In genomic region chrX:9279271-9279596, GRCh38 we compare ENCODE assay signal across 10 cellular contexts.
DNase-seq lines count a peak whose midpoint lies in the region; ATAC-seq and TF ChIP-seq lines count a peak whose summit lies in the region.
"Had no signal": no experiment of that assay in that cellular context is flagged by ENCODE, and none has a peak within 500 bp of the region (broad histone marks: within the 10 kb centered on the region; RNA-seq: fewer than 3 reads in every experiment).

No MANE protein-coding gene starts in this region.

- no peak for ATAC-seq in GM23338
- peak in 1 of 2 donors; percentile 56 for ATAC-seq in natural killer cell treated with Interleukin-12 subunit alpha and Interleukin-12 subunit beta and Interleukin-15 and Interleukin-18, amount 100 ng/mL, for 72 hours
- no peak for ATAC-seq in HG03571 (IDR thresholded peaks at IDR 0.05; ENCODE audit: unreplicated experiment)

- peaks cover 4% of the 10 kb centered on the region for H3K27me3 Mint-ChIP-seq in GM23338 (ENCODE audit: insufficient read depth, low read depth, poor library complexity)
- no peaks in the 10 kb centered on the region for H3K27me3 Mint-ChIP-seq in activated T-helper 2 cell treated with anti-CD3 and anti-CD28 coated beads, Interferon-gamma antibody, Interleukin-2, Interleukin-4, amounts not matched to agents 10 μg/mL and 5 μg/mL and 100 μg/mL, durations not matched to agents 14 hours and 24 hours and 36 hours (ENCODE audit: low read depth)
- H3K27me3 Mint-ChIP-seq in natural killer cell treated with Interleukin-12 subunit alpha and Interleukin-12 subunit beta and Interleukin-15 and Interleukin-18, amount 100 ng/mL, for 72 hours = peaks cover 0 to 7% of the 10 kb centered on the region in 2 donors

- no peak overlapping the region for H3K4me2 ChIP-seq in GM23338

- H3K27ac ChIP-seq in GM23338 (ENCODE audit: low read depth) = no peak overlapping the region
- no peak overlapping the region for H3K27ac ChIP-seq in thyroid gland
- no peak overlapping the region for H3K27ac ChIP-seq in WERI-Rb-1

- peak overlapping the region; percentile 28; the same call in 1 of the 2 replicates for H2AFZ ChIP-seq in GM23338

- H3K27me3 ChIP-seq in GM23338 (ENCODE audit: insufficient read depth) = no peaks in the 10 kb centered on the region
- H3K27me3 ChIP-seq in thyroid gland = no peaks in the 10 kb centered on the region
- H3K27me3 ChIP-seq in WERI-Rb-1 (ENCODE audit: insufficient read depth, low read depth, severe bottlenecking) = peaks cover 10% of the 10 kb centered on the region

- H3K79me2 ChIP-seq in GM23338 (replicated peaks; ENCODE audit: insufficient read depth) = no peaks in the 10 kb centered on the region

- H3K36me3 Mint-ChIP-seq in GM23338 (ENCODE audit: low read depth) = no peaks in the 10 kb centered on the region
- H3K36me3 Mint-ChIP-seq in activated T-helper 2 cell treated with anti-CD3 and anti-CD28 coated beads, Interferon-gamma antibody, Interleukin-2, Interleukin-4, amounts not matched to agents 10 μg/mL and 5 μg/mL and 100 μg/mL, durations not matched to agents 14 hours and 24 hours and 36 hours (ENCODE audit: low read depth) = peaks cover 8% of the 10 kb centered on the region
- H3K36me3 Mint-ChIP-seq in natural killer cell treated with Interleukin-12 subunit alpha and Interleukin-12 subunit beta and Interleukin-15 and Interleukin-18, amount 100 ng/mL, for 72 hours = peaks cover 5% of the 10 kb centered on the region

- no peaks in the 10 kb centered on the region for H3K9me3 ChIP-seq in thyroid gland
- no peaks in the 10 kb centered on the region for H3K9me3 ChIP-seq in WERI-Rb-1 (ENCODE audit: severe bottlenecking)

- no peaks in the 10 kb centered on the region for H3K9me2 ChIP-seq in GM23338 (ENCODE audit: insufficient read depth)

- no peaks in the 10 kb centered on the region for H4K20me1 ChIP-seq in GM23338 (replicated peaks; ENCODE audit: insufficient read depth)

- TF ChIP-seq CTCF in GM23338 (conservative IDR thresholded peaks at IDR 0.05; ENCODE audit: low read depth in 2 of 2) (no peak), thyroid gland (IDR thresholded peaks at IDR 0.05) (no peak), WERI-Rb-1 (IDR thresholded peaks at IDR 0.05; ENCODE audit: low read depth, low read length) (no peak)

- H3K4me1 ChIP-seq in GM23338 (ENCODE audit: insufficient read depth) (no peaks in the 10 kb centered on the region), thyroid gland (no peaks in the 10 kb centered on the region)

- no peak overlapping the region for H3K4me3 Mint-ChIP-seq in GM23338
- peak overlapping the region; percentile 51 for H3K4me3 Mint-ChIP-seq in activated T-helper 2 cell treated with anti-CD3 and anti-CD28 coated beads, Interferon-gamma antibody, Interleukin-2, Interleukin-4, amounts not matched to agents 10 μg/mL and 5 μg/mL and 100 μg/mL, durations not matched to agents 14 hours and 24 hours and 36 hours (ENCODE audit: low read depth)
- H3K4me3 Mint-ChIP-seq in natural killer cell treated with Interleukin-12 subunit alpha and Interleukin-12 subunit beta and Interleukin-15 and Interleukin-18, amount 100 ng/mL, for 72 hours = peak overlapping the region; percentile 77

- 51 to 53% methylated on average over 4 of the region's 4 CpGs for WGBS in thyroid gland, 2 donors

- TF ChIP-seq POLR2A in thyroid gland (IDR thresholded peaks at IDR 0.05) = no peak

- H3K36me3 ChIP-seq in GM23338 (ENCODE audit: insufficient read depth) (no peaks in the 10 kb centered on the region), thyroid gland (no peaks in the 10 kb centered on the region), WERI-Rb-1 (no peaks in the 10 kb centered on the region)

- peaks cover 13% of the 10 kb centered on the region for H3K4me1 Mint-ChIP-seq in GM23338
- H3K4me1 Mint-ChIP-seq in activated T-helper 2 cell treated with anti-CD3 and anti-CD28 coated beads, Interferon-gamma antibody, Interleukin-2, Interleukin-4, amounts not matched to agents 10 μg/mL and 5 μg/mL and 100 μg/mL, durations not matched to agents 14 hours and 24 hours and 36 hours (ENCODE audit: low read depth) = peaks cover 32% of the 10 kb centered on the region
- peaks cover 24 to 29% of the 10 kb centered on the region in 2 donors for H3K4me1 Mint-ChIP-seq in natural killer cell treated with Interleukin-12 subunit alpha and Interleukin-12 subunit beta and Interleukin-15 and Interleukin-18, amount 100 ng/mL, for 72 hours (ENCODE audit: low read depth in 2 of 2)

- H3K4me3 ChIP-seq in GM23338 = no peak overlapping the region
- no peak overlapping the region for H3K4me3 ChIP-seq in thyroid gland (replicated peaks in 1 of 3)
- H3K4me3 ChIP-seq in WERI-Rb-1 (ENCODE audit: low read depth, low read length) = no peak overlapping the region

- no peaks in the 10 kb centered on the region for H3K9me3 Mint-ChIP-seq in GM23338
- peaks cover 3% of the 10 kb centered on the region for H3K9me3 Mint-ChIP-seq in activated T-helper 2 cell treated with anti-CD3 and anti-CD28 coated beads, Interferon-gamma antibody, Interleukin-2, Interleukin-4, amounts not matched to agents 10 μg/mL and 5 μg/mL and 100 μg/mL, durations not matched to agents 14 hours and 24 hours and 36 hours
- H3K9me3 Mint-ChIP-seq in natural killer cell treated with Interleukin-12 subunit alpha and Interleukin-12 subunit beta and Interleukin-15 and Interleukin-18, amount 100 ng/mL, for 72 hours = no peaks in the 10 kb centered on the region

- H3K27ac Mint-ChIP-seq in GM23338 = no peak overlapping the region
- H3K27ac Mint-ChIP-seq in activated T-helper 2 cell treated with anti-CD3 and anti-CD28 coated beads, Interferon-gamma antibody, Interleukin-2, Interleukin-4, amounts not matched to agents 10 μg/mL and 5 μg/mL and 100 μg/mL, durations not matched to agents 14 hours and 24 hours and 36 hours = peak overlapping the region; percentile 88
- H3K27ac Mint-ChIP-seq in natural killer cell treated with Interleukin-12 subunit alpha and Interleukin-12 subunit beta and Interleukin-15 and Interleukin-18, amount 100 ng/mL, for 72 hours = peak overlapping the region; percentile 65 to 67

- DNase-seq in EH (ENCODE audit: low read depth) = peak; percentile 14
- DNase-seq in GM23338 (ENCODE audit: low spot score) = no peak
- DNase-seq in activated T-helper 2 cell treated with anti-CD3 and anti-CD28 coated beads, Interferon-gamma antibody, Interleukin-2, Interleukin-4, amounts not matched to agents 10 μg/mL and 5 μg/mL and 100 μg/mL, durations not matched to agents 14 hours and 24 hours and 36 hours (ENCODE audit: low spot score) = no peak
- DNase-seq in natural killer cell treated with Interleukin-12 subunit alpha and Interleukin-12 subunit beta and Interleukin-15 and Interleukin-18, amount 100 ng/mL, for 72 hours (ENCODE audit: low spot score) = no peak
- no peak for DNase-seq in thyroid gland
- DNase-seq in WERI-Rb-1 = no peak
- DNase-seq in central memory CD4-positive, alpha-beta T cell = no peak
- DNase-seq: head of caudate nucleus, NCI-H2171 had no signal

- intact Hi-C loops in activated T-helper 2 cell treated with anti-CD3 and anti-CD28 coated beads, Interferon-gamma antibody, Interleukin-2, Interleukin-4, amounts not matched to agents 10 μg/mL and 5 μg/mL and 100 μg/mL, durations not matched to agents 14 hours and 24 hours and 36 hours (cut with micrococcal nuclease) = loop anchor here (1.0 kb wide), 1 partner anchor 20 kb away; no protein-coding TSS in a partner anchor
- intact Hi-C loops in thyroid gland (cut with DNase I) = no loop called here

- no peaks in the 10 kb centered on the region for H3F3A ChIP-seq in GM23338 (replicated peaks; ENCODE audit: low read depth)

TF ChIP-seq in GM23338, 12 proteins besides CTCF, POLR2A, EP300 and RAD21 (continues in another document):
- TF ChIP-seq ZNF331 (CRISPR knock-in tag; IDR thresholded peaks at IDR 0.05; ENCODE audit: low read depth) (no peak), NANOG (IDR thresholded peaks at IDR 0.05; ENCODE audit: borderline replicate concordance) (no peak), EZH2 (IDR thresholded peaks at IDR 0.05; ENCODE audit: low read depth, unreplicated experiment) (no peak), ETS1 (IDR thresholded peaks at IDR 0.05) (no peak), REST (IDR thresholded peaks at IDR 0.05; ENCODE audit: unreplicated experiment) (no peak), JUNB (IDR thresholded peaks at IDR 0.05; ENCODE audit: unreplicated experiment) (no peak), EZH2phosphoT487 (IDR thresholded peaks at IDR 0.05; ENCODE audit: unreplicated experiment) (no peak)
